Comparison of ENCODE assay signal across 20 cellular contexts in genomic region chr9:137690939-137691647, GRCh38.
DNase-seq lines count a peak whose midpoint lies in the region; ATAC-seq and TF ChIP-seq lines count a peak whose summit lies in the region.
"Had no signal": no experiment of that assay in that cellular context is flagged by ENCODE, and none has a peak within 500 bp of the region (broad histone marks: within the 10 kb centered on the region; RNA-seq: fewer than 3 reads in every experiment).

No MANE protein-coding gene starts in this region.

- no peak overlapping the region for H3K27ac ChIP-seq in BLaER1
- H3K27ac ChIP-seq in HL-60 (replicated peaks): peak overlapping the region; percentile 55
- H3K27ac ChIP-seq in dorsolateral prefrontal cortex: peak overlapping the region in 39 of 59 donors; percentile 2 to 77 (median 46)
- no peak overlapping the region for H3K27ac ChIP-seq in neural cell (ENCODE audit: low read length)
- H3K27ac ChIP-seq: KMS-11, PC-9, suprapubic skin had no signal

- DNase-seq in HL-60 (ENCODE audit: low read depth in 1 of 2, low spot score in 1 of 2): no peak
- no peak for DNase-seq in dorsolateral prefrontal cortex
- no peak for DNase-seq in activated naive CD4-positive, alpha-beta T cell treated with Interleukin-2 at 50 U/mL for 16 hours
- DNase-seq in KBM-7: no peak
- DNase-seq: activated CD4-positive, alpha-beta memory T cell treated with anti-CD3 and anti-CD28 coated beads for 36 hours; activated naive CD4-positive, alpha-beta T cell treated with anti-CD3 and anti-CD28 coated beads for 36 hours; aorta; COR-L47; effector CD4-positive, alpha-beta T cell; H7; NCI-H748 treated with DMSO at 0.1 percent for 48 hours; occipital lobe; PC-9; stimulated activated CD8-positive, alpha-beta memory T cell treated with anti-CD3 and anti-CD28 coated beads, Interleukin-4, amount 100 ng/mL, for 48 hours had no signal

- H3K4me3 ChIP-seq in BLaER1 (0 out of 2 replicates have a peak overlapping the region, but pooled peaks have one; percentile 0), HL-60 (replicated peaks; ENCODE audit: insufficient read depth, low read length) (no peak overlapping the region), dorsolateral prefrontal cortex (peak overlapping the region in 1 of 59 donors; percentile 7), neural cell (ENCODE audit: low read length) (peak overlapping the region; percentile 32)
- H3K4me3 ChIP-seq: heart left ventricle, PC-9, suprapubic skin had no signal

- H3K4me1 ChIP-seq in BLaER1: peaks cover 53% of the 10 kb centered on the region

- H3K9me2 ChIP-seq in neural cell (ENCODE audit: insufficient read depth, low read length): no peaks in the 10 kb centered on the region

- TF ChIP-seq EP300 in neural cell (conservative IDR thresholded peaks at IDR 0.05; ENCODE audit: poor library complexity, severe bottlenecking): no peak

- in situ Hi-C loops in KBM-7 (cut with MboI; ENCODE audit: low pct_unique_long_range_greater_than_20kb, low sequenced_read_pairs): no loop called here

- H3K9me3 ChIP-seq in BLaER1: no peaks in the 10 kb centered on the region
- H3K9me3 ChIP-seq in neural cell (ENCODE audit: low read length): no peaks in the 10 kb centered on the region
- H3K9me3 ChIP-seq: heart left ventricle, suprapubic skin had no signal

- H3K36me3 ChIP-seq in BLaER1 (peaks cover 36% of the 10 kb centered on the region), neural cell (ENCODE audit: insufficient read depth, low read length) (no peaks in the 10 kb centered on the region)
- H3K36me3 ChIP-seq: heart left ventricle, suprapubic skin had no signal

- TF ChIP-seq RAD21 in neural cell (conservative IDR thresholded peaks at IDR 0.05): no peak

- intact Hi-C loops in dorsolateral prefrontal cortex (cut with DNase I): loop anchor here in 1 of 2 donors (10.0 kb wide), 1 partner anchor 136 kb away; the partner anchor contains the start of genes MRPL41 and PNPLA7

- H3K4me2 ChIP-seq in BLaER1: peak overlapping the region; percentile 82
- no peak overlapping the region for H3K4me2 ChIP-seq in neural cell (ENCODE audit: low read length)
- H3K4me2 ChIP-seq: KMS-11, PC-9 had no signal

- no peaks in the 10 kb centered on the region for H3K27me3 ChIP-seq in BLaER1
- H3K27me3 ChIP-seq in HL-60 (ENCODE audit: insufficient read depth, poor library complexity, severe bottlenecking): no peaks in the 10 kb centered on the region
- H3K27me3 ChIP-seq in dorsolateral prefrontal cortex: no peaks in the 10 kb centered on the region
- no peaks in the 10 kb centered on the region for H3K27me3 ChIP-seq in neural cell (ENCODE audit: insufficient read depth, low read depth, low read length)
- H3K27me3 ChIP-seq: heart left ventricle, suprapubic skin had no signal

- H3K9ac ChIP-seq in BLaER1 (no peak overlapping the region), neural cell (ENCODE audit: low read length) (no peak overlapping the region)
- H3K9ac ChIP-seq: KMS-11 had no signal

- peaks cover 71% of the 10 kb centered on the region for H3K79me2 ChIP-seq in neural cell (replicated peaks; ENCODE audit: insufficient read depth, low read length)

- H4K20me1 ChIP-seq in BLaER1 (peaks cover 100% of the 10 kb centered on the region), neural cell (ENCODE audit: insufficient read depth) (no peaks in the 10 kb centered on the region)

- no peak for ATAC-seq in GM19395 (IDR thresholded peaks at IDR 0.05; ENCODE audit: unreplicated experiment)

- H3F3A ChIP-seq in neural cell (ENCODE audit: insufficient read depth, low read length, poor library complexity, severe bottlenecking): peaks cover 2% of the 10 kb centered on the region

- TF ChIP-seq CTCF in HL-60 (IDR thresholded peaks at IDR 0.05; ENCODE audit: insufficient read depth, low read length) (no peak), dorsolateral prefrontal cortex (IDR thresholded peaks at IDR 0.05 in 54 of 56, conservative IDR thresholded peaks at IDR 0.05 in 2 of 56; ENCODE audit: low read depth in 1 of 56, partially characterized antibody in 56 of 56) (no peak), neural cell (IDR thresholded peaks at IDR 0.05; ENCODE audit: poor library complexity, severe bottlenecking) (no peak)

- H2AFZ ChIP-seq in neural cell (ENCODE audit: low read depth, low read length): no peak overlapping the region
- H2AFZ ChIP-seq: PC-9 had no signal

TF ChIP-seq in neural cell, 6 proteins besides CTCF, POLR2A, EP300 and RAD21:
- TF ChIP-seq REST (IDR thresholded peaks at IDR 0.05; ENCODE audit: borderline replicate concordance) (no peak), SMC3 (conservative IDR thresholded peaks at IDR 0.05; ENCODE audit: poor library complexity) (no peak), MXI1 (conservative IDR thresholded peaks at IDR 0.05; ENCODE audit: poor library complexity, severe bottlenecking) (no peak), TAF1 (IDR thresholded peaks at IDR 0.05; ENCODE audit: low read depth) (no peak), EZH2 (IDR thresholded peaks at IDR 0.05; ENCODE audit: borderline replicate concordance, insufficient read depth, low read length, poor library complexity, severe bottlenecking) (no peak), POLR2AphosphoS5 (IDR thresholded peaks at IDR 0.05) (no peak)
TF ChIP-seq in neural cell: peak in this region for 0.

Comparison
In these comparisons a context has a peak if more than half of its experiments do, and no peak if none do; other contexts are left out.
1. H3K27ac ChIP-seq: peak in HL-60 (single experiment) and dorsolateral prefrontal cortex (39 of 59); none in BLaER1 (single experiment) and neural cell (single experiment).